8 cellular contexts compared by ENCODE assay signal in genomic region chr7:5419523-5420107, GRCh38. TPM values are rescaled to one million over a fixed set of nuclear protein-coding genes. Genes with fewer than 3 reads are reported as not detected.
A peak's percentile ranks its signal among the peaks of the same experiment; 100 is the strongest.
DNase-seq lines count a peak whose midpoint lies in the region; ATAC-seq and TF ChIP-seq lines count a peak whose summit lies in the region.

No MANE protein-coding gene starts in this region.

- TF ChIP-seq EP300 in transverse colon (IDR thresholded peaks at IDR 0.05; ENCODE audit: low read depth) = no peak

- no peak for TF ChIP-seq CTCF in transverse colon (IDR thresholded peaks at IDR 0.05)

- WGBS in transverse colon (ENCODE audit: low coverage in 1 of 2), 2 donors = 3% methylated on average over 36 of the region's 44 CpGs; no CpG with 5 or more reads in 1 of the 2 donors

- H3K27me3 ChIP-seq in transverse colon = no peaks in the 10 kb centered on the region

- H3K4me1 ChIP-seq in transverse colon = peaks cover 10 to 31% (median 23%) of the 10 kb centered on the region in 4 donors

- peaks cover 14% of the 10 kb centered on the region for H3K36me3 Mint-ChIP-seq in central memory CD8-positive, alpha-beta T cell (ENCODE audit: insufficient read depth)

- peak overlapping the region; percentile 75 for H3K4me3 Mint-ChIP-seq in central memory CD8-positive, alpha-beta T cell

- no peaks in the 10 kb centered on the region for H3K36me3 ChIP-seq in transverse colon

- H3K27ac Mint-ChIP-seq in central memory CD8-positive, alpha-beta T cell (ENCODE audit: low read depth) = no peak overlapping the region

- no peak for TF ChIP-seq POLR2A in transverse colon (IDR thresholded peaks at IDR 0.05)

- DNase-seq in activated T-cell treated with anti-CD3 and anti-CD28 coated beads, Interleukin-2, amount 50 U/mL, for 1 hour = peak; percentile 45
- DNase-seq in activated T-cell treated with anti-CD3 and anti-CD28 coated beads for 4 hours (no peak), medulla oblongata (ENCODE audit: extremely low spot score) (peak; percentile 68), transverse colon (no peak), 8988T (no peak)
- DNase-seq in central memory CD8-positive, alpha-beta T cell (ENCODE audit: low spot score in 2 of 2) = no peak

- in situ Hi-C loops in transverse colon (cut with MboI; ENCODE audit: low pct_ligation_motif_present in 1 of 4, low pct_unique_long_range_greater_than_20kb in 1 of 4, low sequenced_read_pairs in 3 of 4) = no loop called here

- peaks cover 71% of the 10 kb centered on the region for H3K27me3 Mint-ChIP-seq in central memory CD8-positive, alpha-beta T cell

- H3K9me3 Mint-ChIP-seq in central memory CD8-positive, alpha-beta T cell = no peaks in the 10 kb centered on the region

- no peaks in the 10 kb centered on the region for H3K9me3 ChIP-seq in transverse colon

- no peak for ATAC-seq in central memory CD8-positive, alpha-beta T cell (replicated peaks; ENCODE audit: extremely low read depth, poor library complexity, severe bottlenecking)
- no peak for ATAC-seq in GM21515 (IDR thresholded peaks at IDR 0.05; ENCODE audit: unreplicated experiment)
- no peak for ATAC-seq in activated CD4-positive, CD25-positive, alpha-beta regulatory T cell treated with anti-CD3 and anti-CD28 coated beads, Interleukin-2, amount 50 U/mL, for 24 hours

- peak overlapping the region; percentile 78 to 99 (median 94) for H3K4me3 ChIP-seq in transverse colon

- H3K4me1 Mint-ChIP-seq in central memory CD8-positive, alpha-beta T cell = peaks cover 38% of the 10 kb centered on the region

- intact Hi-C loops in transverse colon (cut with DNase I; ENCODE audit: low total_unique reads) = no loop called here

- H3K27ac ChIP-seq in transverse colon = peak overlapping the region; percentile 96 to 100 (median 98)

RNA-seq across cellular contexts. Expression of gene TNRC18, which starts 4.0 kb away (rescaled TPM):
- 100 to 1,000 TPM in 3 of 4 donors, 10 to 100 TPM in 1; 91.2 to 430 (median 175) TPM for total RNA-seq in transverse colon

Comparison
In these comparisons a context has a peak if more than half of its experiments do, and no peak if none do; other contexts are left out.
1. DNase-seq: peak in activated T-cell treated with anti-CD3 and anti-CD28 coated beads, Interleukin-2, amount 50 U/mL, for 1 hour (single experiment) and medulla oblongata (single experiment); none in activated T-cell treated with anti-CD3 and anti-CD28 coated beads for 4 hours (single experiment), central memory CD8-positive, alpha-beta T cell (0 of 2), transverse colon (single experiment) and 8988T (single experiment).